In the genomic region with DNA sequence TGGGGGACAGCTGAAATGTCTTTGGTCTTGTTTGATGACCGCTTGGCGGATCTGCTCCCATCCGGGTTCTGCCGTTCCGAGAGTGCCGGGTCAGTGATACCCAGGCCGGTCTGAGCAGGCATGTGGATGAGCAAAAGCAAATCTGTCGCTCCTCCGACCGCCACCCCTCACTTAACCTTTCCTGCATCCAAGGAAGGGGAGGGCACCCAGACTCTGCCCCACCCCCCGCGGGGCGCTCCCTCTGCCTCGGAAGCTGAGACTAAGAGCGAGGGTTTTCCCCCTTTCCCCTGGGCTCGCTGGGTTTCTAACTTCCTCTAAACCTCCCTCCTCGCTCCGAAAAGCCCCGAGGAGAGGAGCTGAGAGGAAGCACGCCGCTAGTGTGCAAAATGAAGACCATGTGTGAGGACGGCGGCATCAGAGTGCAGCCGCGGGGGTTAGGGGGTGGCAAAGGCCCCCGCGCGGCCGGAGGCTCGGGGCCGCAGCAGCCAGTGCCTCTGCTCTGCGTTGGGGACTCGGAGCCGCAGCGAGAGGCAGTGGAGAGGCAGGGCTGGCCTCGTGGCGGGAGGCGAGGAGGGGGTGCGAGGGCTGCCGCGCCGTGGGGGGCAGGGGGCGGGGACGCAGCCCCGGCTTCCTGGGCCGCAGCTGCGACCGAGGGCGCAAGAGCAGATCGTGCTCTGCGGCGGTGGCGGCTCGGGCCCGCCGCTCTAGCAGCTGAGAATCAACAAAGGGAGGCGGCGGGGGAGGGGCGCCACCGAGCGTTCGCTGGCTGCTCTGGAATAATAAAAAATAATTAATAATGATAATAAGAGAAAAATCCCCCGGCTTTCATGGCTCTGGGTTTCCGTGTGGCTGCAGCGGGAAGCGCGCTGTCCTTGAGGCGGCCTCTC, we compare ENCODE assay signal across 1 cellular context.
TF ChIP-seq lines count a peak whose summit lies in the region.

No MANE protein-coding gene starts in this region.

TF ChIP-seq in HEK293, 187 proteins besides CTCF, POLR2A, EP300 and RAD21 (continued from another document):
- no peak; the same call in 1 of the 2 replicates for TF ChIP-seq ZFHX2 (tag by site-specific recombination; conservative IDR thresholded peaks at IDR 0.05)
- peak; percentile 59 for TF ChIP-seq ZNF423 (tag by site-specific recombination; IDR thresholded peaks at IDR 0.05)
- TF ChIP-seq ZNF626 (tag by site-specific recombination; IDR thresholded peaks at IDR 0.05): no peak
- TF ChIP-seq, protein P1, sequence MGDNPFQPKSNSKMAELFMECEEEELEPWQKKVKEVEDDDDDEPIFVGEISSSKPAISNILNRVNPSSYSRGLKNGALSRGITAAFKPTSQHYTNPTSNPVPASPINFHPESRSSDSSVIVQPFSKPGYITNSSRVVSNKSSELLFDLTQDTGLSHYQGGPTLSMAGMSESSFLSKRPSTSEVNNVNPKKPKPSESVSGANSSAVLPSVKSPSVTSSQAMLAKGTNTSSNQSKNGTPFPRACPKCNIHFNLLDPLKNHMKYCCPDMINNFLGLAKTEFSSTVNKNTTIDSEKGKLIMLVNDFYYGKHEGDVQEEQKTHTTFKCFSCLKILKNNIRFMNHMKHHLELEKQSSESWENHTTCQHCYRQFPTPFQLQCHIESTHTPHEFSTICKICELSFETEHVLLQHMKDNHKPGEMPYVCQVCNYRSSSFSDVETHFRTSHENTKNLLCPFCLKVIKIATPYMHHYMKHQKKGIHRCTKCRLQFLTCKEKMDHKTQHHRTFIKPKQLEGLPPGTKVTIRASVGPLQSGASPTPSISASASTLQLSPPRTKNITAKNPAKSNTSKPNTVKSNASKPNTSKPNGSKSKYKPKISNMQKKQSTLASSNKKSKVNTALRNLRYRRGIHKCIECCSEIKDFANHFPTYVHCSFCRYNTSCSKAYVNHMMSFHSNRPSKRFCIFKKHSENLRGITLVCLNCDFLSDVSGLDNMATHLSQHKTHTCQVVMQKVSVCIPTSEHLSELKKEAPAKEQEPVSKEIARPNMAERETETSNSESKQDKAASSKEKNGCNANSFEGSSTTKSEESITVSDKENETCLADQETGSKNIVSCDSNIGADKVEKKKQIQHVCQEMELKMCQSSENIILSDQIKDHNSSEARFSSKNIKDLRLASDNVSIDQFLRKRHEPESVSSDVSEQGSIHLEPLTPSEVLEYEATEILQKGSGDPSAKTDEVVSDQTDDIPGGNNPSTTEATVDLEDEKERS (tag by site-specific recombination; IDR thresholded peaks at IDR 0.05): no peak
- TF ChIP-seq, protein P2, sequence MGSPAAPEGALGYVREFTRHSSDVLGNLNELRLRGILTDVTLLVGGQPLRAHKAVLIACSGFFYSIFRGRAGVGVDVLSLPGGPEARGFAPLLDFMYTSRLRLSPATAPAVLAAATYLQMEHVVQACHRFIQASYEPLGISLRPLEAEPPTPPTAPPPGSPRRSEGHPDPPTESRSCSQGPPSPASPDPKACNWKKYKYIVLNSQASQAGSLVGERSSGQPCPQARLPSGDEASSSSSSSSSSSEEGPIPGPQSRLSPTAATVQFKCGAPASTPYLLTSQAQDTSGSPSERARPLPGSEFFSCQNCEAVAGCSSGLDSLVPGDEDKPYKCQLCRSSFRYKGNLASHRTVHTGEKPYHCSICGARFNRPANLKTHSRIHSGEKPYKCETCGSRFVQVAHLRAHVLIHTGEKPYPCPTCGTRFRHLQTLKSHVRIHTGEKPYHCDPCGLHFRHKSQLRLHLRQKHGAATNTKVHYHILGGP (tag by site-specific recombination; IDR thresholded peaks at IDR 0.05): no peak
- TF ChIP-seq, protein P3, sequence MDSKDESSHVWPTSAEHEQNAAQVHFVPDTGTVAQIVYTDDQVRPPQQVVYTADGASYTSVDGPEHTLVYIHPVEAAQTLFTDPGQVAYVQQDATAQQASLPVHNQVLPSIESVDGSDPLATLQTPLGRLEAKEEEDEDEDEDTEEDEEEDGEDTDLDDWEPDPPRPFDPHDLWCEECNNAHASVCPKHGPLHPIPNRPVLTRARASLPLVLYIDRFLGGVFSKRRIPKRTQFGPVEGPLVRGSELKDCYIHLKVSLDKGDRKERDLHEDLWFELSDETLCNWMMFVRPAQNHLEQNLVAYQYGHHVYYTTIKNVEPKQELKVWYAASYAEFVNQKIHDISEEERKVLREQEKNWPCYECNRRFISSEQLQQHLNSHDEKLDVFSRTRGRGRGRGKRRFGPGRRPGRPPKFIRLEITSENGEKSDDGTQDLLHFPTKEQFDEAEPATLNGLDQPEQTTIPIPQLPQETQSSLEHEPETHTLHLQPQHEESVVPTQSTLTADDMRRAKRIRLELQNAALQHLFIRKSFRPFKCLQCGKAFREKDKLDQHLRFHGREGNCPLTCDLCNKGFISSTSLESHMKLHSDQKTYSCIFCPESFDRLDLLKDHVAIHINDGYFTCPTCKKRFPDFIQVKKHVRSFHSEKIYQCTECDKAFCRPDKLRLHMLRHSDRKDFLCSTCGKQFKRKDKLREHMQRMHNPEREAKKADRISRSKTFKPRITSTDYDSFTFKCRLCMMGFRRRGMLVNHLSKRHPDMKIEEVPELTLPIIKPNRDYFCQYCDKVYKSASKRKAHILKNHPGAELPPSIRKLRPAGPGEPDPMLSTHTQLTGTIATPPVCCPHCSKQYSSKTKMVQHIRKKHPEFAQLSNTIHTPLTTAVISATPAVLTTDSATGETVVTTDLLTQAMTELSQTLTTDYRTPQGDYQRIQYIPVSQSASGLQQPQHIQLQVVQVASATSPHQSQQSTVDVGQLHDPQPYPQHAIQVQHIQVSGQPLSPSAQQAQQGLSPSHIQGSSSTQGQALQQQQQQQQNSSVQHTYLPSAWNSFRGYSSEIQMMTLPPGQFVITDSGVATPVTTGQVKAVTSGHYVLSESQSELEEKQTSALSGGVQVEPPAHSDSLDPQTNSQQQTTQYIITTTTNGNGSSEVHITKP (tag by site-specific recombination; IDR thresholded peaks at IDR 0.05): no peak
- TF ChIP-seq ZNF76 (tag by site-specific recombination; IDR thresholded peaks at IDR 0.05; ENCODE audit: borderline replicate concordance, low read depth): no peak
- no peak for TF ChIP-seq ZNF707 (tag by site-specific recombination; IDR thresholded peaks at IDR 0.05)
- TF ChIP-seq, protein P4, sequence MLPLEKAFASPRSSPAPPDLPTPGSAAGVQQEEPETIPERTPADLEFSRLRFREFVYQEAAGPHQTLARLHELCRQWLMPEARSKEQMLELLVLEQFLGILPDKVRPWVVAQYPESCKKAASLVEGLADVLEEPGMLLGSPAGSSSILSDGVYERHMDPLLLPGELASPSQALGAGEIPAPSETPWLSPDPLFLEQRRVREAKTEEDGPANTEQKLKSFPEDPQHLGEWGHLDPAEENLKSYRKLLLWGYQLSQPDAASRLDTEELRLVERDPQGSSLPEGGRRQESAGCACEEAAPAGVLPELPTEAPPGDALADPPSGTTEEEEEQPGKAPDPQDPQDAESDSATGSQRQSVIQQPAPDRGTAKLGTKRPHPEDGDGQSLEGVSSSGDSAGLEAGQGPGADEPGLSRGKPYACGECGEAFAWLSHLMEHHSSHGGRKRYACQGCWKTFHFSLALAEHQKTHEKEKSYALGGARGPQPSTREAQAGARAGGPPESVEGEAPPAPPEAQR (tag by site-specific recombination; IDR thresholded peaks at IDR 0.05): no peak
- TF ChIP-seq ZNF16 (tag by site-specific recombination; IDR thresholded peaks at IDR 0.05; ENCODE audit: low read depth): no peak
- TF ChIP-seq ZNF747 (tag by site-specific recombination; IDR thresholded peaks at IDR 0.05): no peak
- peak; percentile 85 for TF ChIP-seq ZIC2 (tag by site-specific recombination; IDR thresholded peaks at IDR 0.05)
TF ChIP-seq in HEK293: peak in this region for 22.
